21 cellular contexts compared by ENCODE assay signal in the genomic region with DNA sequence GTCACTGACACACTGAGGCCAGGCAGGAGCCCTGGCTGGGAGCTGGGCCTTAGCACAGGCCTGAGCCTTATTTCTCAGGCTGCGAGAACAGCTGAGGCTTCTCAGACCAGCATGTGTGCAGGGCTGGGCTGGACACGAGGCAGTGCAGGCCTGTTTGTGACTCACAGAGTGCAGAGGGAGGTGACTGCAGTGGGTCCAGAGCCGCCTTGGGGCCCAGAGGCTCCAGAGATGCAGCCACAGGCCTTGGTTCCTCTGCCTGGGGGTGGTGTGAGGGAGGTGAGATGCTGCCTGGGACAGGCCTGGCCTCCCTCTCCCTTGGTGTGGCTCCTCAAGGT.
DNase-seq lines count a peak whose midpoint lies in the region; ATAC-seq, FAIRE-seq and TF ChIP-seq lines count a peak whose summit lies in the region.
"Had no signal": no experiment of that assay in that cellular context is flagged by ENCODE, and none has a peak within 500 bp of the region (broad histone marks: within the 10 kb centered on the region; RNA-seq: fewer than 3 reads in every experiment).

No MANE protein-coding gene starts in this region.

- intact Hi-C loops in K562 (cut with micrococcal nuclease) = no loop called here

- no peaks in the 10 kb centered on the region for H3K9me3 ChIP-seq in K562 (replicated peaks; ENCODE audit: control insufficient read depth, insufficient read depth, low read depth, low read length)
- no peaks in the 10 kb centered on the region for H3K9me3 ChIP-seq in hepatocyte (ENCODE audit: low read depth)
- H3K9me3 ChIP-seq: SK-N-SH, spleen, testis had no signal

- ATAC-seq in K562 (peak; percentile 49), HG03135 (IDR thresholded peaks at IDR 0.05; ENCODE audit: unreplicated experiment) (no peak)
- ATAC-seq: activated CD4-positive, CD25-positive, alpha-beta regulatory T cell treated with anti-CD3 and anti-CD28 coated beads, Interleukin-2, amount 50 U/mL, for 24 hours; activated T-helper 17 cell treated with anti-CD3 and anti-CD28 coated beads, Interleukin-2, amount 50 U/mL, for 72 hours; PC-3 had no signal

- H3K9me2 ChIP-seq in hepatocyte (replicated peaks; ENCODE audit: insufficient read depth) = no peaks in the 10 kb centered on the region
- H3K9me2 ChIP-seq: SK-N-SH had no signal

- H3K36me3 ChIP-seq in K562 (ENCODE audit: control insufficient read depth, insufficient read depth, low read length) (no peaks in the 10 kb centered on the region), hepatocyte (replicated peaks; ENCODE audit: insufficient read depth, low read depth) (no peaks in the 10 kb centered on the region)
- H3K36me3 ChIP-seq: spleen had no signal

- H3K27me3 ChIP-seq in K562 (ENCODE audit: control insufficient read depth in 2 of 2, insufficient read depth in 2 of 2, low read length in 2 of 2) (peaks cover 0 to 10% of the 10 kb centered on the region in 2 experiments; a peak in 2 of 5 replicates), hepatocyte (no peaks in the 10 kb centered on the region)
- H3K27me3 ChIP-seq: testis had no signal

- in situ Hi-C loops in K562 (cut with MboI) = loop anchor here (5.0 kb wide), 1 partner anchor 168 kb away; no protein-coding TSS in a partner anchor

- TF ChIP-seq CTCF in K562 (IDR thresholded peaks at IDR 0.05 in 2 of 3, conservative IDR thresholded peaks at IDR 0.05 in 1 of 3; ENCODE audit: insufficient read depth in 2 of 3, low read depth in 1 of 3, low read length in 3 of 3) (no peak), hepatocyte (IDR thresholded peaks at IDR 0.05; ENCODE audit: poor library complexity) (no peak)

- H4K20me1 ChIP-seq in K562 (replicated peaks; ENCODE audit: control insufficient read depth, insufficient read depth, low read length) (no peaks in the 10 kb centered on the region), hepatocyte (ENCODE audit: insufficient read depth, poor library complexity, severe bottlenecking) (no peaks in the 10 kb centered on the region)

- H3K4me1 ChIP-seq in K562 (replicated peaks in 1 of 2; ENCODE audit: control insufficient read depth in 2 of 2, insufficient read depth in 2 of 2, low read length in 2 of 2) (peaks cover 5 to 14% of the 10 kb centered on the region in 2 experiments; a peak in 2 of 5 replicates), hepatocyte (ENCODE audit: insufficient read depth) (peaks cover 7% of the 10 kb centered on the region)
- H3K4me1 ChIP-seq: testis had no signal

- peak; percentile 45 for DNase-seq in NK-92 treated with Interleukin-12 subunit alpha and Interleukin-12 subunit beta, amount 100 ng/mL, for 24 hours (lab: John Stamatoyannopoulos, UW)
- DNase-seq in NK-92 (lab: John Stamatoyannopoulos, UW; ENCODE audit: unreplicated experiment) (no peak), K562 (ENCODE audit: extremely low read depth in 1 of 4, low spot score in 3 of 4) (peak in 1 of 4 experiments; percentile 11), hepatocyte (ENCODE audit: low spot score) (peak; percentile 38), stromal cell of bone marrow (ENCODE audit: low read depth) (peak; percentile 2), NCI-H524 treated with DMSO at 0.1 percent for 48 hours (lab: John Stamatoyannopoulos, UW) (no peak), frontal cortex (ENCODE audit: low spot score in 2 of 2) (no peak)
- DNase-seq: 8988T; activated naive CD8-positive, alpha-beta T cell treated with anti-CD3 and anti-CD28 coated beads, Interleukin-2, amount 10 ng/mL, durations not matched to agents 7 days and 5 days; DMS79 treated with DMSO at 0.1 percent for 48 hours; hippocampal formation; NCI-H2171 treated with DMSO at 0.1 percent for 48 hours; nephron progenitor cell; PC-3; SK-N-SH; spleen; testis had no signal

- no peaks in the 10 kb centered on the region for H3K9me1 ChIP-seq in K562 (ENCODE audit: control insufficient read depth, insufficient read depth, low read length)

- H3K4me3 ChIP-seq in K562 = no peak overlapping the region
- no peak overlapping the region for H3K4me3 ChIP-seq in hepatocyte
- H3K4me3 ChIP-seq: spleen, testis had no signal

- H3K9ac ChIP-seq in K562 (ENCODE audit: insufficient read depth in 1 of 2, low read depth in 2 of 2, low read length in 2 of 2) = peak overlapping the region in 1 of 2 experiments; percentile 57; a peak in 1 of 4 replicates
- H3K9ac ChIP-seq: SK-N-SH had no signal

- H3K79me2 ChIP-seq in K562 (ENCODE audit: control insufficient read depth, insufficient read depth, low read length) = no peaks in the 10 kb centered on the region
- no peaks in the 10 kb centered on the region for H3K79me2 ChIP-seq in hepatocyte

- no peak overlapping the region for H3K4me2 ChIP-seq in K562 (ENCODE audit: insufficient read depth, low read length)
- no peak overlapping the region for H3K4me2 ChIP-seq in hepatocyte
- H3K4me2 ChIP-seq: SK-N-SH had no signal

- H2AFZ ChIP-seq in K562 (ENCODE audit: low read depth, low read length) (no peak overlapping the region; the same call in 1 of the 2 replicates), hepatocyte (no peak overlapping the region)

- no TSS peak for BruUV-seq in K562 (replicated peaks; lab: Mats Ljungman, UMichigan)

- H3K27ac ChIP-seq in K562 (ENCODE audit: extremely low read depth, low read depth, low read length) (no peak overlapping the region), hepatocyte (no peak overlapping the region)
- H3K27ac ChIP-seq: C4-2B, spleen, testis had no signal

- TF ChIP-seq POLR2A in K562 (conservative IDR thresholded peaks at IDR 0.05) = no peak

- POLR2A ChIA-PET in K562 (lab: Yijun Ruan, JAX) = no interaction called here

- WGBS in K562 (ENCODE audit: insufficient coverage, low coverage, missing lambda C conversion rate) = 32% methylated on average over 3 of the region's 3 CpGs
- 64% methylated on average over 3 of the region's 3 CpGs for WGBS in hepatocyte (ENCODE audit: low lambda C conversion rate, missing lambda C conversion rate)

- TF ChIP-seq RAD21 in K562 (CRISPR knock-in tag; conservative IDR thresholded peaks at IDR 0.05 in 1 of 2, IDR thresholded peaks at IDR 0.05 in 1 of 2) = no peak

- TF ChIP-seq EP300 in K562 (IDR thresholded peaks at IDR 0.05; ENCODE audit: low read length) = no peak

- CTCF ChIA-PET in K562 (lab: Yijun Ruan, JAX; ENCODE audit: low intra/inter-chr PET ratio) = no interaction called here

- FAIRE-seq in K562 (lab: Jason Lieb, UNC) = no peak
- no peak for FAIRE-seq in frontal cortex (lab: Jason Lieb, UNC)

TF ChIP-seq in K562, 482 proteins besides CTCF, POLR2A, EP300 and RAD21 (continues in another document):
- TF ChIP-seq, protein P1, sequence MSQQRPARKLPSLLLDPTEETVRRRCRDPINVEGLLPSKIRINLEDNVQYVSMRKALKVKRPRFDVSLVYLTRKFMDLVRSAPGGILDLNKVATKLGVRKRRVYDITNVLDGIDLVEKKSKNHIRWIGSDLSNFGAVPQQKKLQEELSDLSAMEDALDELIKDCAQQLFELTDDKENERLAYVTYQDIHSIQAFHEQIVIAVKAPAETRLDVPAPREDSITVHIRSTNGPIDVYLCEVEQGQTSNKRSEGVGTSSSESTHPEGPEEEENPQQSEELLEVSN (IDR thresholded peaks at IDR 0.05; ENCODE audit: borderline replicate concordance in 1 of 2, extremely low read depth in 1 of 2, insufficient read depth in 1 of 2, insufficient read length in 1 of 2, low read depth in 1 of 2, low read length in 1 of 2, poor library complexity in 1 of 2, severe bottlenecking in 1 of 2) = peak in 1 of 2 experiments; percentile 15
- TF ChIP-seq ZNF436 (CRISPR knock-in tag; IDR thresholded peaks at IDR 0.05) = no peak

Comparison
In these comparisons a context has a peak if more than half of its experiments do, and no peak if none do; other contexts are left out.
1. DNase-seq: peak in NK-92 treated with Interleukin-12 subunit alpha and Interleukin-12 subunit beta, amount 100 ng/mL, for 24 hours (single experiment), hepatocyte (single experiment) and stromal cell of bone marrow (single experiment); none in NK-92 (single experiment), NCI-H524 treated with DMSO at 0.1 percent for 48 hours (single experiment) and frontal cortex (0 of 2).